ENCODE assay signal across 9 cellular contexts in genomic region chr5:81853005-81853357, GRCh38.
DNase-seq lines count a peak whose midpoint lies in the region; ATAC-seq and TF ChIP-seq lines count a peak whose summit lies in the region.
"Had no signal": no experiment of that assay in that cellular context is flagged by ENCODE, and none has a peak within 500 bp of the region (broad histone marks: within the 10 kb centered on the region; RNA-seq: fewer than 3 reads in every experiment).

No MANE protein-coding gene starts in this region.

- H3K9me3 ChIP-seq in thoracic aorta: no peaks in the 10 kb centered on the region
- H3K9me3 ChIP-seq: Caco-2 had no signal

- H3K4me1 ChIP-seq in thoracic aorta (ENCODE audit: control insufficient read depth in 1 of 2, low read depth in 2 of 2): peaks cover 36 to 83% of the 10 kb centered on the region in 2 donors

- H3K4me1 Mint-ChIP-seq in activated CD4-positive, alpha-beta T cell treated with anti-CD3 and anti-CD28 coated beads for 36 hours: peaks cover 42% of the 10 kb centered on the region
- peaks cover 42% of the 10 kb centered on the region for H3K4me1 Mint-ChIP-seq in activated CD4-positive, alpha-beta memory T cell treated with anti-CD3 and anti-CD28 coated beads, Interleukin-2, amount 10 ng/mL, durations not matched to agents 7 days and 5 days

- intact Hi-C loops in activated CD4-positive, alpha-beta T cell treated with anti-CD3 and anti-CD28 coated beads for 36 hours (cut with DNase I, micrococcal nuclease): loop anchor here (5.0 to 10.0 kb wide), 6 partner anchors 314 to 551 kb away; partner anchors contain the start of gene ZCCHC9 (in 2 of the 2)

- no peak for TF ChIP-seq CTCF in thoracic aorta (IDR thresholded peaks at IDR 0.05)

- no peaks in the 10 kb centered on the region for H3K27me3 Mint-ChIP-seq in activated CD4-positive, alpha-beta T cell treated with anti-CD3 and anti-CD28 coated beads for 36 hours
- no peaks in the 10 kb centered on the region for H3K27me3 Mint-ChIP-seq in activated CD4-positive, alpha-beta memory T cell treated with anti-CD3 and anti-CD28 coated beads, Interleukin-2, amount 10 ng/mL, durations not matched to agents 7 days and 5 days

- peak overlapping the region; percentile 78 for H3K4me3 Mint-ChIP-seq in activated CD4-positive, alpha-beta T cell treated with anti-CD3 and anti-CD28 coated beads for 36 hours
- H3K4me3 Mint-ChIP-seq in activated CD4-positive, alpha-beta memory T cell treated with anti-CD3 and anti-CD28 coated beads, Interleukin-2, amount 10 ng/mL, durations not matched to agents 7 days and 5 days: peak overlapping the region; percentile 94

- no peaks in the 10 kb centered on the region for H3K36me3 Mint-ChIP-seq in activated CD4-positive, alpha-beta T cell treated with anti-CD3 and anti-CD28 coated beads for 36 hours (ENCODE audit: low read depth)
- H3K36me3 Mint-ChIP-seq in activated CD4-positive, alpha-beta memory T cell treated with anti-CD3 and anti-CD28 coated beads, Interleukin-2, amount 10 ng/mL, durations not matched to agents 7 days and 5 days (ENCODE audit: low read depth): no peaks in the 10 kb centered on the region

- ATAC-seq in activated CD4-positive, alpha-beta T cell treated with anti-CD3 and anti-CD28 coated beads for 36 hours: peak; percentile 16
- ATAC-seq in thoracic aorta (ENCODE audit: insufficient number of reproducible peaks, low FRiP score, low read depth) (no peak), GM18511 (IDR thresholded peaks at IDR 0.05; ENCODE audit: unreplicated experiment) (no peak)

- H3K27ac ChIP-seq in layer of hippocampus (ENCODE audit: low read depth, low read length): peak overlapping the region; percentile 96
- H3K27ac ChIP-seq in thoracic aorta: peak overlapping the region; percentile 68 to 84

- no peaks in the 10 kb centered on the region for H3K36me3 ChIP-seq in thoracic aorta

- H3K27ac Mint-ChIP-seq in activated CD4-positive, alpha-beta T cell treated with anti-CD3 and anti-CD28 coated beads for 36 hours: peak overlapping the region; percentile 90
- H3K27ac Mint-ChIP-seq in activated CD4-positive, alpha-beta memory T cell treated with anti-CD3 and anti-CD28 coated beads, Interleukin-2, amount 10 ng/mL, durations not matched to agents 7 days and 5 days: peak overlapping the region; percentile 69

- POLR2A ChIA-PET in activated CD4-positive, alpha-beta T cell treated with anti-CD3 and anti-CD28 coated beads for 36 hours (lab: Charles Lee): interaction anchor here (1.0 to 1.7 kb wide), 2 partner anchors 102 to 118 kb away, joined by 3 to 21 read pairs; partner anchors contain the start of gene SSBP2
- POLR2A ChIA-PET in activated CD4-positive, alpha-beta memory T cell treated with anti-CD3 and anti-CD28 coated beads, Interleukin-2, amount 10 ng/mL, durations not matched to agents 7 days and 5 days (lab: Charles Lee): interaction anchor here (1.4 to 7.5 kb wide), 5 partner anchors 8 to 552 kb away, joined by 4 to 280 read pairs (median 7); partner anchors contain the start of genes SSBP2 and ZCCHC9

- peak; percentile 16 for DNase-seq in activated CD4-positive, alpha-beta T cell treated with anti-CD3 and anti-CD28 coated beads for 36 hours
- DNase-seq in activated CD4-positive, alpha-beta T cell treated with anti-CD3 and anti-CD28 coated beads for 1 hour: no peak
- DNase-seq in activated CD4-positive, alpha-beta memory T cell treated with anti-CD3 and anti-CD28 coated beads, Interleukin-2, amount 10 ng/mL, durations not matched to agents 7 days and 5 days: no peak
- no peak for DNase-seq in thoracic aorta (ENCODE audit: low spot score)
- DNase-seq in DMS114 treated with DMSO at 0.1 percent for 48 hours (lab: John Stamatoyannopoulos, UW; ENCODE audit: unreplicated experiment): no peak
- no peak for DNase-seq in erythroblast (lab: John Stamatoyannopoulos, UW)
- DNase-seq: Caco-2 had no signal

- peak overlapping the region; percentile 72 for H3K4me3 ChIP-seq in thoracic aorta

- H3K27me3 ChIP-seq in layer of hippocampus (ENCODE audit: control insufficient read depth, insufficient read depth, low read length) (no peaks in the 10 kb centered on the region), thoracic aorta (replicated peaks; ENCODE audit: insufficient read depth) (no peaks in the 10 kb centered on the region)

- CTCF ChIA-PET in activated CD4-positive, alpha-beta T cell treated with anti-CD3 and anti-CD28 coated beads for 36 hours (lab: Charles Lee): interaction anchor here (0.7 to 1.5 kb wide), 3 partner anchors 84 to 427 kb away, joined by 3 read pairs; no protein-coding TSS in a partner anchor
- CTCF ChIA-PET in activated CD4-positive, alpha-beta memory T cell treated with anti-CD3 and anti-CD28 coated beads, Interleukin-2, amount 10 ng/mL, durations not matched to agents 7 days and 5 days (lab: Charles Lee): interaction anchor here (0.8 to 4.2 kb wide), 2 partner anchors 74 to 102 kb away, joined by 3 to 54 read pairs; partner anchors contain the start of gene SSBP2

- no peaks in the 10 kb centered on the region for H3K9me3 Mint-ChIP-seq in activated CD4-positive, alpha-beta T cell treated with anti-CD3 and anti-CD28 coated beads for 36 hours (ENCODE audit: low read depth)
- no peaks in the 10 kb centered on the region for H3K9me3 Mint-ChIP-seq in activated CD4-positive, alpha-beta memory T cell treated with anti-CD3 and anti-CD28 coated beads, Interleukin-2, amount 10 ng/mL, durations not matched to agents 7 days and 5 days

- no peak for TF ChIP-seq POLR2A in erythroblast (IDR thresholded peaks at IDR 0.05; ENCODE audit: low read length)
